1 cellular context compared by ENCODE assay signal in genomic region chr22:29470159-29470855, GRCh38.
TF ChIP-seq lines count a peak whose summit lies in the region.

No MANE protein-coding gene starts in this region.

TF ChIP-seq in WTC11, 78 proteins besides CTCF, POLR2A, EP300 and RAD21 (continued from another document):
- TF ChIP-seq ZNF425 (CRISPR knock-in tag; conservative IDR thresholded peaks at IDR 0.05) (no peak), E2F1 (CRISPR knock-in tag; IDR thresholded peaks at IDR 0.05) (0 out of 2 replicates have a peak, but pooled peaks have one; percentile 23), USF1 (CRISPR knock-in tag; IDR thresholded peaks at IDR 0.05) (no peak), ARID4B (CRISPR knock-in tag; IDR thresholded peaks at IDR 0.05; ENCODE audit: borderline replicate concordance) (peak; percentile 51; the same call in 1 of the 2 replicates), SP1 (CRISPR knock-in tag; conservative IDR thresholded peaks at IDR 0.05) (peak; percentile 77), ZBTB43 (CRISPR knock-in tag; IDR thresholded peaks at IDR 0.05) (0 out of 2 replicates have a peak, but pooled peaks have one; percentile 33), ZSCAN18 (CRISPR knock-in tag; IDR thresholded peaks at IDR 0.05) (no peak), NR3C1 (CRISPR knock-in tag; conservative IDR thresholded peaks at IDR 0.05; ENCODE audit: low read depth) (no peak), CREB1 (CRISPR knock-in tag; IDR thresholded peaks at IDR 0.05) (peak; percentile 60; the same call in 1 of the 2 replicates), E2F5 (CRISPR knock-in tag; IDR thresholded peaks at IDR 0.05) (peak; percentile 59), ZNF138 (CRISPR knock-in tag; conservative IDR thresholded peaks at IDR 0.05) (peak; percentile 58; the same call in 1 of the 2 replicates), FOXK1 (CRISPR knock-in tag; IDR thresholded peaks at IDR 0.05) (0 out of 2 replicates have a peak, but pooled peaks have one; percentile 57), PREB (CRISPR knock-in tag; IDR thresholded peaks at IDR 0.05; ENCODE audit: borderline replicate concordance) (no peak), ATF2 (CRISPR knock-in tag; IDR thresholded peaks at IDR 0.05; ENCODE audit: borderline replicate concordance, low read depth) (no peak), HMGA2 (CRISPR knock-in tag; IDR thresholded peaks at IDR 0.05) (no peak), ZNF121 (CRISPR knock-in tag; IDR thresholded peaks at IDR 0.05) (peak; percentile 38; the same call in 1 of the 2 replicates), NFATC4 (CRISPR knock-in tag; IDR thresholded peaks at IDR 0.05) (no peak), NR1H2 (CRISPR knock-in tag; IDR thresholded peaks at IDR 0.05) (no peak), AFF4 (CRISPR knock-in tag; IDR thresholded peaks at IDR 0.05; ENCODE audit: borderline replicate concordance) (peak; percentile 55; the same call in 1 of the 2 replicates), FOXP1 (CRISPR knock-in tag; IDR thresholded peaks at IDR 0.05; ENCODE audit: borderline replicate concordance) (peak; percentile 73; the same call in 1 of the 2 replicates), ETV6 (CRISPR knock-in tag; IDR thresholded peaks at IDR 0.05) (peak; percentile 68), TEAD1 (CRISPR knock-in tag; IDR thresholded peaks at IDR 0.05) (peak; percentile 60; the same call in 1 of the 2 replicates), ESRRA (CRISPR knock-in tag; IDR thresholded peaks at IDR 0.05; ENCODE audit: borderline replicate concordance) (no peak)
